ENCODE assay signal across 16 cellular contexts in the genomic region with DNA sequence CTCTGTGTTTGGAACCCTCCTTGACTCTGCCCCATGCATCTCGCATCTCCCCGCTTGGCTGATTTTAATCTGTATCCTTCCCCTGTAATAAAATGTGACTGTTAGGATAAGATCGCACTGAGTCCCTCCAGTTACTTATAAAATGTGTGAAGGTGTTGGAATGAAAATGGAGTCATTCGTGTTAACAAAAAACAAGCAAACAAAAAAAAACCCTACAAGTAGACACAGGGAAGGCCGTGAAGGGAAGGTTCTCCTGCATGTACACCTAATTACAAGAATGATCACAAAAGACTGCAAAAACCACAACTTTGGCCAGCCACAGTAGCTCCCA. TPM values are rescaled to one million over a fixed set of nuclear protein-coding genes. Genes with fewer than 3 reads are reported as not detected.
DNase-seq lines count a peak whose midpoint lies in the region; ATAC-seq and TF ChIP-seq lines count a peak whose summit lies in the region.
"Had no signal": no experiment of that assay in that cellular context is flagged by ENCODE, and none has a peak within 500 bp of the region (broad histone marks: within the 10 kb centered on the region; RNA-seq: fewer than 3 reads in every experiment).

No MANE protein-coding gene starts in this region.

- ATAC-seq in heart left ventricle (no peak), GM21423 (IDR thresholded peaks at IDR 0.05; ENCODE audit: unreplicated experiment) (no peak), GM21723 (IDR thresholded peaks at IDR 0.05; ENCODE audit: unreplicated experiment) (no peak)

- no peak overlapping the region for H3K4me3 ChIP-seq in heart left ventricle
- no peak overlapping the region for H3K4me3 ChIP-seq in right atrium auricular region
- H3K4me3 ChIP-seq in colonic mucosa: no peak overlapping the region
- H3K4me3 ChIP-seq in muscle layer of duodenum (ENCODE audit: low read depth in 1 of 2, low read length in 2 of 2): no peak overlapping the region
- H3K4me3 ChIP-seq in transverse colon: no peak overlapping the region
- H3K4me3 ChIP-seq: SJSA1 had no signal

- H3K27ac ChIP-seq in heart left ventricle (peak overlapping the region in 9 of 12 donors; percentile 22 to 72 (median 57)), right atrium auricular region (no peak overlapping the region), colonic mucosa (peak overlapping the region; percentile 79), muscle layer of duodenum (ENCODE audit: low read length) (peak overlapping the region; percentile 75), transverse colon (peak overlapping the region; percentile 82 to 88 (median 85))
- H3K27ac ChIP-seq: SJSA1 had no signal

- DNase-seq in heart left ventricle (no peak), right atrium auricular region (ENCODE audit: low spot score) (no peak), colonic mucosa (no peak), transverse colon (no peak), AML-193 (lab: John Stamatoyannopoulos, UW) (no peak)
- DNase-seq: DMS153; MV-4-11; NCI-H1417 treated with DMSO at 0.1 percent for 48 hours; NCI-H1930; NCI-H2171; NCI-H446 treated with DMSO at 0.1 percent for 48 hours; NK-92 treated with Interleukin-12 subunit alpha and Interleukin-12 subunit beta, amount 100 ng/mL, for 24 hours had no signal

- TF ChIP-seq CTCF in heart left ventricle (IDR thresholded peaks at IDR 0.05) (no peak), right atrium auricular region (IDR thresholded peaks at IDR 0.05) (no peak), colonic mucosa (IDR thresholded peaks at IDR 0.05) (no peak), transverse colon (IDR thresholded peaks at IDR 0.05) (no peak)

- no peaks in the 10 kb centered on the region for H3K9me3 ChIP-seq in heart left ventricle
- no peaks in the 10 kb centered on the region for H3K9me3 ChIP-seq in right atrium auricular region
- no peaks in the 10 kb centered on the region for H3K9me3 ChIP-seq in colonic mucosa
- H3K9me3 ChIP-seq in muscle layer of duodenum (ENCODE audit: control insufficient read depth in 1 of 2, low read length in 2 of 2): no peaks in the 10 kb centered on the region
- no peaks in the 10 kb centered on the region for H3K9me3 ChIP-seq in transverse colon
- H3K9me3 ChIP-seq: SJSA1 had no signal

- H3K4me1 ChIP-seq in heart left ventricle (peaks cover 0 to 31% (median 2%) of the 10 kb centered on the region in 12 donors), right atrium auricular region (peaks cover 0 to 12% of the 10 kb centered on the region in 2 donors), colonic mucosa (no peaks in the 10 kb centered on the region), muscle layer of duodenum (ENCODE audit: control insufficient read depth in 1 of 2, insufficient read depth in 2 of 2, low read length in 2 of 2) (no peaks in the 10 kb centered on the region), transverse colon (peaks cover 9 to 54% (median 33%) of the 10 kb centered on the region in 4 donors)

- no peak for TF ChIP-seq POLR2A in heart left ventricle (IDR thresholded peaks at IDR 0.05)
- no peak for TF ChIP-seq POLR2A in transverse colon (IDR thresholded peaks at IDR 0.05)

- in situ Hi-C loops in transverse colon (cut with MboI; ENCODE audit: low pct_ligation_motif_present in 1 of 4, low pct_unique_long_range_greater_than_20kb in 1 of 4, low sequenced_read_pairs in 3 of 4): no loop called here

- H3K9ac ChIP-seq in colonic mucosa (ENCODE audit: low read depth in 2 of 2, low read length in 2 of 2): peak overlapping the region in 1 of 2 donors; percentile 82

- 81 to 89% (median 86%) methylated on average over 5 of the region's 5 CpGs for WGBS in heart left ventricle, 4 donors
- 50 to 54% methylated on average over 2 to 5 of the region's 5 CpGs for WGBS in transverse colon (ENCODE audit: low coverage in 1 of 2), 2 donors

- H3K27me3 ChIP-seq in heart left ventricle: peaks cover 0 to 1% (median 0%) of the 10 kb centered on the region in 9 donors
- no peaks in the 10 kb centered on the region for H3K27me3 ChIP-seq in right atrium auricular region
- H3K27me3 ChIP-seq in colonic mucosa: no peaks in the 10 kb centered on the region
- H3K27me3 ChIP-seq in muscle layer of duodenum (ENCODE audit: low read depth, low read length): no peaks in the 10 kb centered on the region
- no peaks in the 10 kb centered on the region for H3K27me3 ChIP-seq in transverse colon
- H3K27me3 ChIP-seq: SJSA1 had no signal

- intact Hi-C loops in heart left ventricle (cut with DNase I): no loop called here
- intact Hi-C loops in colonic mucosa (cut with DNase I): no loop called here
- intact Hi-C loops in transverse colon (cut with DNase I; ENCODE audit: low total_unique reads): no loop called here

- H3K36me3 ChIP-seq in heart left ventricle: no peaks in the 10 kb centered on the region
- H3K36me3 ChIP-seq in right atrium auricular region: no peaks in the 10 kb centered on the region
- H3K36me3 ChIP-seq in colonic mucosa: no peaks in the 10 kb centered on the region
- no peaks in the 10 kb centered on the region for H3K36me3 ChIP-seq in muscle layer of duodenum (ENCODE audit: control insufficient read depth in 1 of 2, insufficient read depth in 2 of 2, low read length in 2 of 2)
- no peaks in the 10 kb centered on the region for H3K36me3 ChIP-seq in transverse colon
- H3K36me3 ChIP-seq: SJSA1 had no signal

- TF ChIP-seq EP300 in transverse colon (IDR thresholded peaks at IDR 0.05; ENCODE audit: low read depth): no peak

RNA-seq across cellular contexts. Expression of gene VDAC1, which starts 14.2 kb away (rescaled TPM):
- 100 to 1,000 TPM; 379 to 596 (median 548) TPM for total RNA-seq in heart left ventricle
- 100 to 1,000 TPM; 421 to 430 TPM for polyA plus RNA-seq in heart left ventricle
- 100 to 1,000 TPM; 263 to 394 TPM for total RNA-seq in right atrium auricular region
- 100 to 1,000 TPM; 297 to 306 TPM for total RNA-seq in colonic mucosa
- total RNA-seq in transverse colon: 100 to 1,000 TPM; 106 to 210 (median 180) TPM

RNA-seq across cellular contexts. Expression of gene C5orf15, which starts 50.5 kb away (rescaled TPM):
- total RNA-seq in heart left ventricle (10 to 100 TPM; 30.9 to 68.6 (median 37.1) TPM), right atrium auricular region (10 to 100 TPM; 32.6 to 59.8 TPM), colonic mucosa (10 to 100 TPM; 21.1 to 31.9 TPM), transverse colon (10 to 100 TPM; 36.5 to 91.7 (median 45.6) TPM)
- polyA plus RNA-seq in heart left ventricle: 10 to 100 TPM; 15.8 to 35.8 TPM

Comparison
In these comparisons a context has a peak if more than half of its experiments do, and no peak if none do; other contexts are left out.
1. H3K27ac ChIP-seq: peak in heart left ventricle (9 of 12), colonic mucosa (single experiment), muscle layer of duodenum (single experiment) and transverse colon (4 of 4); none in right atrium auricular region (0 of 2).